ENCODE assay signal across 13 cellular contexts in the genomic region with DNA sequence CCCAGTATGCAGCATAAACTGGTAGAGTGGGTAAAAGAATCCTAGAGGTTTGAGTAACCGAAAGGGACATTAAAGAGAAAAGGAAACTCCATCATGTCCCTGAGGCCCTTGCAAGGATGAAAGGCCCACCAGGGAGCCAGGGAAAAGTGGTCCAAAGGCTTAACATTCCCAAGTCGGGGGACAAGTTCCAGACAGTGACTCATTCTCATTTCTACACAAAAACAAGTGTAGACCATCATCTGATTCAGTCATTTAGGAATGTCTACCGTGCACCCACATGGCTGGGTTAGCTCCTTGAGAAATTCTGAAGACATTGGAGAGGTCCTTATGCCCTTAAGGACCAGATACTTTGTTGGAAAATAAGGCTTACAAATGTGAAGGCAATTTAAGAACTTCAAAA. TPM values are rescaled to one million over a fixed set of nuclear protein-coding genes. Genes with fewer than 3 reads are reported as not detected.
DNase-seq lines count a peak whose midpoint lies in the region; ATAC-seq, FAIRE-seq and TF ChIP-seq lines count a peak whose summit lies in the region.
"Had no signal": no experiment of that assay in that cellular context is flagged by ENCODE, and none has a peak within 500 bp of the region (broad histone marks: within the 10 kb centered on the region; RNA-seq: fewer than 3 reads in every experiment).

No MANE protein-coding gene starts in this region.

- H4K5ac ChIP-seq in H1 (ENCODE audit: insufficient read length, low read depth, low read length): no peak overlapping the region

- intact Hi-C loops in A673 (cut with micrococcal nuclease; ENCODE audit: unreplicated experiment): no loop called here

- H4K20me1 ChIP-seq in H1 (replicated peaks in 1 of 2; ENCODE audit: control insufficient read depth in 1 of 2, insufficient read depth in 2 of 2, low read length in 2 of 2): no peaks in the 10 kb centered on the region

- no peak for TF ChIP-seq RAD21 in H1 (IDR thresholded peaks at IDR 0.05 in 1 of 2, conservative IDR thresholded peaks at IDR 0.05 in 1 of 2; ENCODE audit: low read depth in 2 of 2, low read length in 2 of 2)

- POLR2A ChIA-PET in A673 (lab: Charles Lee; ENCODE audit: low non-redundant PET) (no interaction called here), H1 (lab: Charles Lee; ENCODE audit: partially characterized antibody) (no interaction called here)

- peaks cover 9% of the 10 kb centered on the region for H3K4me1 ChIP-seq in A673 (ENCODE audit: insufficient read depth, low read length, poor library complexity, severe bottlenecking)
- peaks cover 0 to 8% (median 1%) of the 10 kb centered on the region in 4 experiments; a peak in 3 of 7 replicates for H3K4me1 ChIP-seq in H1 (replicated peaks in 1 of 4; ENCODE audit: control insufficient read depth in 3 of 4, insufficient read depth in 4 of 4, low read length in 3 of 4)
- H3K4me1 ChIP-seq: A549 had no signal

- no peak overlapping the region for H4K91ac ChIP-seq in H1 (replicated peaks; ENCODE audit: insufficient read length, low read length)

- FAIRE-seq in H1 (lab: Jason Lieb, UNC): no peak
- no peak for FAIRE-seq in D721Med (lab: Jason Lieb, UNC)
- FAIRE-seq: A549 had no signal

- ATAC-seq in GM21737 (IDR thresholded peaks at IDR 0.05; ENCODE audit: unreplicated experiment): no peak
- no peak for ATAC-seq in HG03457 (IDR thresholded peaks at IDR 0.05; ENCODE audit: unreplicated experiment)
- no peak for ATAC-seq in HG03565 (IDR thresholded peaks at IDR 0.05; ENCODE audit: unreplicated experiment)

- no peak overlapping the region for H2AK5ac ChIP-seq in H1 (ENCODE audit: low read depth, low read length)

- no peaks in the 10 kb centered on the region for H3K79me2 ChIP-seq in H1 (ENCODE audit: control insufficient read depth in 1 of 2, insufficient read depth in 2 of 2, low read length in 2 of 2)

- H2BK20ac ChIP-seq in H1 (ENCODE audit: low read length): no peak overlapping the region

- no peak overlapping the region for H3K14ac ChIP-seq in H1 (ENCODE audit: insufficient read length)

- no peak overlapping the region for H3K23ac ChIP-seq in H1 (ENCODE audit: insufficient read length)

- H3K9me3 ChIP-seq in A673 (ENCODE audit: low read depth, low read length, poor library complexity, severe bottlenecking) (no peaks in the 10 kb centered on the region), H1 (ENCODE audit: insufficient read depth in 2 of 2, low read depth in 1 of 2, low read length in 1 of 2) (no peaks in the 10 kb centered on the region)
- H3K9me3 ChIP-seq: A549, tibial nerve had no signal

- H3K23me2 ChIP-seq in H1 (ENCODE audit: low read depth, low read length): peaks cover 4% of the 10 kb centered on the region; the same call in 1 of the 2 replicates

- no peak overlapping the region for H2BK120ac ChIP-seq in H1 (replicated peaks; ENCODE audit: low read depth, low read length)

- H3K27ac ChIP-seq in A673 (ENCODE audit: low read depth, low read length, poor library complexity, severe bottlenecking) (no peak overlapping the region), H1 (ENCODE audit: low read depth, low read length) (no peak overlapping the region)
- H3K27ac ChIP-seq: A549, tibial nerve, WERI-Rb-1 had no signal

- DNase-seq in A673 (ENCODE audit: low spot score) (peak; percentile 79), LHCN-M2 (ENCODE audit: low read depth) (peak; percentile 14), H1 (ENCODE audit: low read depth in 1 of 2, low spot score in 2 of 2) (no peak), kidney tubule cell (ENCODE audit: low spot score) (peak; percentile 85), D721Med (ENCODE audit: insufficient read length, low spot score) (no peak)
- DNase-seq: activated gamma-delta T cell, OCI-M1 had no signal

- H3K4ac ChIP-seq in H1 (replicated peaks; ENCODE audit: insufficient read length, low read depth, low read length): no peak overlapping the region

- TF ChIP-seq POLR2A in H1 (IDR thresholded peaks at IDR 0.05; ENCODE audit: control extremely low read depth in 1 of 2, low read depth in 2 of 2, low read length in 2 of 2): no peak

- H2AFZ ChIP-seq in H1 (ENCODE audit: low read length): 0 out of 2 replicates have a peak overlapping the region, but pooled peaks have one; percentile 24

- H3K36me3 ChIP-seq in A673 (ENCODE audit: insufficient read depth, low read length, poor library complexity, severe bottlenecking): no peaks in the 10 kb centered on the region
- H3K36me3 ChIP-seq in H1 (ENCODE audit: control insufficient read depth in 2 of 4, insufficient read depth in 4 of 4, low read length in 3 of 4): no peaks in the 10 kb centered on the region
- H3K36me3 ChIP-seq: tibial nerve, WERI-Rb-1 had no signal

- TF ChIP-seq CTCF in A673 (conservative IDR thresholded peaks at IDR 0.05; ENCODE audit: low read depth, low read length): no peak
- TF ChIP-seq CTCF in H1 (IDR thresholded peaks at IDR 0.05; ENCODE audit: control extremely low read depth in 1 of 3, insufficient read depth in 1 of 3, low read depth in 1 of 3, low read length in 3 of 3): no peak
- no peak for TF ChIP-seq CTCF in D721Med (IDR thresholded peaks at IDR 0.05; ENCODE audit: insufficient read depth, missing control alignments)

- WGBS in H1 (ENCODE audit: extremely low coverage in 1 of 2, insufficient coverage in 1 of 2, insufficient read length in 1 of 2, insufficient replicate concordance in 2 of 2, low coverage in 1 of 2, low lambda C conversion rate in 2 of 2, missing lambda C conversion rate in 1 of 2), 2 experiments: 77% methylated on average over 3 of the region's 3 CpGs; no CpG with 5 or more reads in 1 of the 2 experiments

- H3K79me1 ChIP-seq in H1 (ENCODE audit: low read depth, low read length): no peaks in the 10 kb centered on the region

- H3K27me3 ChIP-seq in A673 (replicated peaks; ENCODE audit: insufficient read depth, low read depth, low read length, poor library complexity): peaks cover 4% of the 10 kb centered on the region
- no peaks in the 10 kb centered on the region for H3K27me3 ChIP-seq in H1 (replicated peaks in 1 of 4; ENCODE audit: control insufficient read depth in 3 of 4, extremely low read depth in 1 of 4, insufficient read depth in 3 of 4, low read length in 3 of 4)
- H3K27me3 ChIP-seq: tibial nerve had no signal

- H3K9ac ChIP-seq in H1 (replicated peaks in 1 of 4; ENCODE audit: extremely low read depth in 1 of 4, low read depth in 3 of 4, low read length in 3 of 4): no peak overlapping the region

- no peak overlapping the region for H2BK15ac ChIP-seq in H1 (ENCODE audit: low read length)

- CTCF ChIA-PET in A673 (lab: Charles Lee) (no interaction called here), H1 (lab: Charles Lee; ENCODE audit: partially characterized antibody) (interaction anchor here (1.0 to 1.3 kb wide), 3 partner anchors 74 to 119 kb away, joined by 3 read pairs; no protein-coding TSS in a partner anchor)

- no peak overlapping the region for H3K56ac ChIP-seq in H1 (replicated peaks; ENCODE audit: insufficient read length, low read depth, low read length)

- BruUV-seq in A673 (replicated peaks; lab: Mats Ljungman, UMichigan): no TSS peak

- H3K4me2 ChIP-seq in H1 (ENCODE audit: insufficient read depth in 1 of 2, low read depth in 2 of 2, low read length in 2 of 2): no peak overlapping the region
- H3K4me2 ChIP-seq: A549 had no signal

- no peak overlapping the region for H2BK12ac ChIP-seq in H1 (ENCODE audit: low read depth, low read length)

- no peak overlapping the region for H3K18ac ChIP-seq in H1 (ENCODE audit: extremely low read depth, low read length)

- no peak overlapping the region for H3K4me3 ChIP-seq in A673 (ENCODE audit: low read depth, low read length, poor library complexity, severe bottlenecking)
- no peak overlapping the region for H3K4me3 ChIP-seq in H1 (ENCODE audit: extremely low read depth in 1 of 4, insufficient read depth in 2 of 4, low read depth in 3 of 4, low read length in 4 of 4)
- H3K4me3 ChIP-seq: A549, tibial nerve had no signal

- no peak overlapping the region for H4K8ac ChIP-seq in H1 (ENCODE audit: extremely low read depth, insufficient read depth, low read length)

- no peak for TF ChIP-seq EP300 in H1 (IDR thresholded peaks at IDR 0.05; ENCODE audit: borderline replicate concordance in 1 of 2, low read depth in 2 of 2, low read length in 2 of 2)

- no peak overlapping the region for H2BK5ac ChIP-seq in H1 (ENCODE audit: low read depth, low read length)

TF ChIP-seq in H1, 55 proteins besides CTCF, POLR2A, EP300 and RAD21:
- TF ChIP-seq MAFK (IDR thresholded peaks at IDR 0.05; ENCODE audit: low read depth, low read length) (no peak), HDAC6 (IDR thresholded peaks at IDR 0.05; ENCODE audit: low read depth, low read length) (no peak), RNF2 (IDR thresholded peaks at IDR 0.05; ENCODE audit: borderline replicate concordance, low read depth, low read length, missing control alignments, poor library complexity, severe bottlenecking) (no peak), ASH2L (IDR thresholded peaks at IDR 0.05; ENCODE audit: low read length) (no peak), JUN (IDR thresholded peaks at IDR 0.05; ENCODE audit: low read depth, low read length) (no peak), CREB1 (IDR thresholded peaks at IDR 0.05) (no peak), CEBPB (IDR thresholded peaks at IDR 0.05; ENCODE audit: low read depth, low read length) (no peak), EGR1 (IDR thresholded peaks at IDR 0.05; ENCODE audit: borderline replicate concordance, low read depth, low read length) (no peak), SRF (IDR thresholded peaks at IDR 0.05; ENCODE audit: low read depth, low read length) (no peak), CHD2 (IDR thresholded peaks at IDR 0.05; ENCODE audit: low read length) (no peak), POU5F1 (IDR thresholded peaks at IDR 0.05; ENCODE audit: low read depth, low read length) (no peak), TAF1 (IDR thresholded peaks at IDR 0.05; ENCODE audit: low read depth, low read length) (no peak)
- TF ChIP-seq, protein P1, sequence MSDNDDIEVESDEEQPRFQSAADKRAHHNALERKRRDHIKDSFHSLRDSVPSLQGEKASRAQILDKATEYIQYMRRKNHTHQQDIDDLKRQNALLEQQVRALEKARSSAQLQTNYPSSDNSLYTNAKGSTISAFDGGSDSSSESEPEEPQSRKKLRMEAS (IDR thresholded peaks at IDR 0.05): no peak
TF ChIP-seq in H1: peak in this region for 0.

RNA-seq across cellular contexts. Expression of a gene that starts 4.8 kb away (rescaled TPM):
- total RNA-seq in A673 (2021) (0.19 and 0.63 TPM in 2 replicates), LHCN-M2 (2014; rRNA removed) (2.2 TPM in 1 of 2 replicates, not detected in the other)
- polyA plus RNA-seq in LHCN-M2 (2012): 0.32 TPM
- total RNA-seq in H1 (2021; fragmentation: NEBNext Ultra II Directional; extraction: Animal tissue kit (Norgen Biotek cat#: 25700)): 2.3 and 2.7 TPM in 2 replicates
- polyA plus RNA-seq in H1 (2011; rRNA removed): 1.6 and 2.0 TPM in 2 replicates
- polyA plus RNA-seq in H1 (2011; cell fraction: cytosol; rRNA removed): 1.4 TPM
- 2.2 TPM for polyA plus RNA-seq in H1 (2011; cell fraction: nucleus; rRNA removed)
- polyA plus RNA-seq in H1 (2012, experiment 1 of 2): 0.91 to 1.5 TPM (median 1.1 TPM) in 4 replicates
- 0.60 TPM for polyA plus RNA-seq in H1 (2012, experiment 2 of 2)
- 1.8 TPM for polyA plus RNA-seq in H1 (2013, experiment 1 of 2)
- 2.4 TPM for polyA plus RNA-seq in H1 (2013, experiment 2 of 2)
- polyA minus RNA-seq in H1 (2011; rRNA and poly(A)+ RNA removed): 4.0 and 5.6 TPM in 2 replicates
- 1.1 TPM for polyA minus RNA-seq in H1 (2011; cell fraction: cytosol; rRNA and poly(A)+ RNA removed)
- 8.5 TPM for polyA minus RNA-seq in H1 (2011; cell fraction: nucleus; rRNA and poly(A)+ RNA removed)

Comparison
In these comparisons a context has a peak if more than half of its experiments do, and no peak if none do; other contexts are left out.
1. DNase-seq: peak in A673 (single experiment), LHCN-M2 (single experiment) and kidney tubule cell (single experiment); none in H1 (0 of 2) and D721Med (single experiment).